Comparison of ENCODE assay signal across 14 cellular contexts in genomic region chr22:36153756-36154155, GRCh38. TPM values are rescaled to one million over a fixed set of nuclear protein-coding genes. Genes with fewer than 3 reads are reported as not detected.
DNase-seq lines count a peak whose midpoint lies in the region; ATAC-seq and TF ChIP-seq lines count a peak whose summit lies in the region.
"Had no signal": no experiment of that assay in that cellular context is flagged by ENCODE, and none has a peak within 500 bp of the region (broad histone marks: within the 10 kb centered on the region; RNA-seq: fewer than 3 reads in every experiment).

No MANE protein-coding gene starts in this region.

- WGBS in esophagus muscularis mucosa, result 71% methylated on average over 5 of the region's 6 CpGs

- TF ChIP-seq POLR2A in esophagus muscularis mucosa (IDR thresholded peaks at IDR 0.05; ENCODE audit: low read depth), result no peak

- no peak overlapping the region for H3K4me2 ChIP-seq in GM23338

- H4K20me1 ChIP-seq in GM23338 (replicated peaks; ENCODE audit: insufficient read depth), result no peaks in the 10 kb centered on the region

- H3K27ac ChIP-seq in CD4-positive, CD25-positive, alpha-beta regulatory T cell (ENCODE audit: insufficient read depth, low read length, poor library complexity, severe bottlenecking), result peak overlapping the region; percentile 42
- no peak overlapping the region for H3K27ac ChIP-seq in GM23338 (ENCODE audit: low read depth)
- H3K27ac ChIP-seq in esophagus muscularis mucosa (replicated peaks in 1 of 4), result peak overlapping the region; percentile 81 to 92 (median 88)
- H3K27ac ChIP-seq: colonic mucosa had no signal

- TF ChIP-seq EP300 in esophagus muscularis mucosa (IDR thresholded peaks at IDR 0.05), result no peak

- no peaks in the 10 kb centered on the region for H3K27me3 ChIP-seq in CD4-positive, CD25-positive, alpha-beta regulatory T cell (ENCODE audit: control insufficient read depth, insufficient read depth, low read length)
- no peaks in the 10 kb centered on the region for H3K27me3 ChIP-seq in GM23338 (ENCODE audit: insufficient read depth)
- no peaks in the 10 kb centered on the region for H3K27me3 ChIP-seq in esophagus muscularis mucosa
- H3K27me3 ChIP-seq: BE2C, colonic mucosa had no signal

- H3F3A ChIP-seq in GM23338 (replicated peaks; ENCODE audit: low read depth), result no peaks in the 10 kb centered on the region

- peak overlapping the region; percentile 2; the same call in 1 of the 2 replicates for H2AFZ ChIP-seq in GM23338

- H3K36me3 Mint-ChIP-seq in CD4-positive, CD25-positive, alpha-beta regulatory T cell, result peaks cover 35% of the 10 kb centered on the region
- no peaks in the 10 kb centered on the region for H3K36me3 Mint-ChIP-seq in GM23338 (ENCODE audit: low read depth)
- peaks cover 4% of the 10 kb centered on the region for H3K36me3 Mint-ChIP-seq in progenitor cell of endocrine pancreas (ENCODE audit: insufficient read depth)

- H3K27ac Mint-ChIP-seq in CD4-positive, CD25-positive, alpha-beta regulatory T cell, result peak overlapping the region; percentile 93 to 99 (median 99)
- H3K27ac Mint-ChIP-seq in GM23338, result no peak overlapping the region
- H3K27ac Mint-ChIP-seq in progenitor cell of endocrine pancreas, result peak overlapping the region; percentile 75

- TF ChIP-seq CTCF in GM23338 (conservative IDR thresholded peaks at IDR 0.05; ENCODE audit: low read depth in 2 of 2), result no peak
- TF ChIP-seq CTCF in esophagus muscularis mucosa (IDR thresholded peaks at IDR 0.05), result no peak
- TF ChIP-seq CTCF in progenitor cell of endocrine pancreas (IDR thresholded peaks at IDR 0.05; ENCODE audit: unreplicated experiment), result no peak

- no peak overlapping the region for H3K4me3 ChIP-seq in CD4-positive, CD25-positive, alpha-beta regulatory T cell (ENCODE audit: low read depth, low read length)
- H3K4me3 ChIP-seq in GM23338 (no peak overlapping the region), esophagus muscularis mucosa (no peak overlapping the region)
- H3K4me3 ChIP-seq: colonic mucosa had no signal

- H3K9me3 Mint-ChIP-seq in CD4-positive, CD25-positive, alpha-beta regulatory T cell, result peaks cover 0 to 3% (median 0%) of the 10 kb centered on the region in 7 donors
- H3K9me3 Mint-ChIP-seq in GM23338, result peaks cover 6% of the 10 kb centered on the region; the same call in 2 of the 3 replicates
- peaks cover 9% of the 10 kb centered on the region for H3K9me3 Mint-ChIP-seq in progenitor cell of endocrine pancreas (ENCODE audit: low read depth)

- peaks cover 43 to 96% (median 71%) of the 10 kb centered on the region in 4 donors for H3K4me1 Mint-ChIP-seq in CD4-positive, CD25-positive, alpha-beta regulatory T cell
- H3K4me1 Mint-ChIP-seq in GM23338 (peaks cover 18% of the 10 kb centered on the region), progenitor cell of endocrine pancreas (ENCODE audit: low read depth) (peaks cover 40% of the 10 kb centered on the region)

- H3K4me3 Mint-ChIP-seq in CD4-positive, CD25-positive, alpha-beta regulatory T cell, result peak overlapping the region in 3 of 4 donors; percentile 17 to 96 (median 59)
- H3K4me3 Mint-ChIP-seq in GM23338 (no peak overlapping the region), progenitor cell of endocrine pancreas (ENCODE audit: low read depth) (peak overlapping the region; percentile 22)

- no peaks in the 10 kb centered on the region for H3K79me2 ChIP-seq in GM23338 (replicated peaks; ENCODE audit: insufficient read depth)

- ATAC-seq in CD4-positive, CD25-positive, alpha-beta regulatory T cell (ENCODE audit: low read depth in 2 of 2), result no peak
- ATAC-seq in GM23338 (no peak), GM18502 (IDR thresholded peaks at IDR 0.05; ENCODE audit: poor library complexity, unreplicated experiment) (no peak), HG03097 (IDR thresholded peaks at IDR 0.05; ENCODE audit: low FRiP score, unreplicated experiment) (no peak)

- no peaks in the 10 kb centered on the region for H3K9me3 ChIP-seq in CD4-positive, CD25-positive, alpha-beta regulatory T cell (ENCODE audit: control insufficient read depth in 2 of 2, low read length in 2 of 2)
- H3K9me3 ChIP-seq in esophagus muscularis mucosa, result no peaks in the 10 kb centered on the region
- H3K9me3 ChIP-seq: BE2C, colonic mucosa had no signal

- no peak for DNase-seq in CD4-positive, CD25-positive, alpha-beta regulatory T cell
- no peak for DNase-seq in GM23338 (ENCODE audit: low spot score)
- no peak for DNase-seq in esophagus muscularis mucosa (ENCODE audit: extremely low spot score)
- no peak for DNase-seq in progenitor cell of endocrine pancreas (ENCODE audit: low spot score, unreplicated experiment)
- no peak for DNase-seq in DMS 273 (lab: John Stamatoyannopoulos, UW; ENCODE audit: unreplicated experiment)
- no peak for DNase-seq in NCI-H82 treated with DMSO at 0.1 percent for 48 hours (lab: John Stamatoyannopoulos, UW; ENCODE audit: unreplicated experiment)
- DNase-seq: amniotic stem cell, BE2C, colonic mucosa, NCI-H2107, SHP77, T1000 had no signal

- H3K27me3 Mint-ChIP-seq in CD4-positive, CD25-positive, alpha-beta regulatory T cell, result no peaks in the 10 kb centered on the region
- H3K27me3 Mint-ChIP-seq in GM23338 (ENCODE audit: insufficient read depth, low read depth, poor library complexity) (peaks cover 14% of the 10 kb centered on the region), progenitor cell of endocrine pancreas (no peaks in the 10 kb centered on the region)

- intact Hi-C loops in esophagus muscularis mucosa (cut with DNase I), result no loop called here

- H3K4me1 ChIP-seq in CD4-positive, CD25-positive, alpha-beta regulatory T cell (ENCODE audit: control insufficient read depth, insufficient read depth, low read length, poor library complexity, severe bottlenecking), result peaks cover 62% of the 10 kb centered on the region
- H3K4me1 ChIP-seq in GM23338 (ENCODE audit: insufficient read depth), result peaks cover 17% of the 10 kb centered on the region; the same call in 1 of the 2 replicates
- H3K4me1 ChIP-seq in esophagus muscularis mucosa, result peaks cover 70 to 85% (median 80%) of the 10 kb centered on the region in 4 donors
- H3K4me1 ChIP-seq: BE2C had no signal

- peaks cover 41% of the 10 kb centered on the region for H3K36me3 ChIP-seq in CD4-positive, CD25-positive, alpha-beta regulatory T cell (ENCODE audit: control insufficient read depth, insufficient read depth, low read length)
- H3K36me3 ChIP-seq in GM23338 (ENCODE audit: insufficient read depth), result no peaks in the 10 kb centered on the region
- peaks cover 0 to 13% (median 6%) of the 10 kb centered on the region in 4 donors for H3K36me3 ChIP-seq in esophagus muscularis mucosa
- H3K36me3 ChIP-seq: BE2C, colonic mucosa had no signal

- H3K9me2 ChIP-seq in GM23338 (ENCODE audit: insufficient read depth), result no peaks in the 10 kb centered on the region

TF ChIP-seq in GM23338, 12 proteins besides CTCF, POLR2A, EP300 and RAD21 (continues in another document):
- TF ChIP-seq EZH2 (IDR thresholded peaks at IDR 0.05; ENCODE audit: low read depth, unreplicated experiment), result no peak
- TF ChIP-seq JUNB (IDR thresholded peaks at IDR 0.05; ENCODE audit: unreplicated experiment), result no peak

RNA-seq across cellular contexts. Expression of gene APOL3, which starts 6.8 kb away (rescaled TPM):
- total RNA-seq in CD4-positive, CD25-positive, alpha-beta regulatory T cell, result 177 TPM
- 10 to 100 TPM; 62.5 to 75.4 (median 68.1) TPM for polyA plus RNA-seq in CD4-positive, CD25-positive, alpha-beta regulatory T cell
- total RNA-seq in GM23338 (2014; rRNA removed; shearing (Covaris generic)), result not detected in 2 replicates
- not detected in 2 replicates for polyA plus RNA-seq in GM23338 (2016; fragmentation: Nextera tagmentation; extraction: Ambion mirVana)
- 10 to 100 TPM; 36.5 to 76.3 (median 52.8) TPM for total RNA-seq in esophagus muscularis mucosa
- not detected in 2 replicates for total RNA-seq in progenitor cell of endocrine pancreas

RNA-seq across cellular contexts. Expression of gene APOL4, which starts 47.9 kb away (rescaled TPM):
- not detected for total RNA-seq in CD4-positive, CD25-positive, alpha-beta regulatory T cell
- polyA plus RNA-seq in CD4-positive, CD25-positive, alpha-beta regulatory T cell, result not detected
- total RNA-seq in GM23338 (2014; rRNA removed; shearing (Covaris generic)), result not detected in 2 replicates
- polyA plus RNA-seq in GM23338 (2016; fragmentation: Nextera tagmentation; extraction: Ambion mirVana), result not detected in 2 replicates
- total RNA-seq in esophagus muscularis mucosa, result 10 to 100 TPM in 1 of 4 donors, 1 to 10 TPM in 2, under 1 TPM in 1; 0.19 to 24.7 (median 1.6) TPM
- not detected in 2 replicates for total RNA-seq in progenitor cell of endocrine pancreas

Comparison
In these comparisons a context has a peak if more than half of its experiments do, and no peak if none do; other contexts are left out.
1. RNA of gene APOL3, which starts 6.8 kb away (total RNA-seq): 177 TPM in CD4-positive, CD25-positive, alpha-beta regulatory T cell (single experiment) and 36.5 to 76.3 TPM in esophagus muscularis mucosa; not detected in GM23338 and not detected in progenitor cell of endocrine pancreas; every median in the first group is over 10 times any median in the second.